Comparison of ENCODE assay signal across 28 cellular contexts in genomic region chr7:40966693-40967092, GRCh38.
"Had no signal": no experiment of that assay in that cellular context is flagged by ENCODE, and none has a peak within 500 bp of the region (broad histone marks: within the 10 kb centered on the region; RNA-seq: fewer than 3 reads in every experiment).

No MANE protein-coding gene starts in this region.

- DNase-seq: activated B cell treated with CpG ODN at 0.5 μM for 24 hours; activated CD4-positive, alpha-beta memory T cell treated with anti-CD3 and anti-CD28 coated beads, Interleukin-2, amount 10 ng/mL, durations not matched to agents 7 days and 5 days; activated CD4-positive, alpha-beta T cell treated with anti-CD3 and anti-CD28 coated beads for 1 hour; activated CD4-positive, alpha-beta T cell treated with anti-CD3 and anti-CD28 coated beads for 48 hours; activated CD8-positive, alpha-beta memory T cell treated with anti-CD3 and anti-CD28 coated beads for 24 hours; activated CD8-positive, alpha-beta memory T cell treated with anti-CD3 and anti-CD28 coated beads, Interleukin-2, amount 10 ng/mL, durations not matched to agents 7 days and 5 days; activated CD8-positive, alpha-beta memory T cell treated with anti-CD3 and anti-CD28 coated beads, Interleukin-2, amount 50 U/mL, for 48 hours; activated effector memory CD4-positive, alpha-beta T cell treated with Interleukin-2 at 50 U/mL for 16 hours; activated naive CD4-positive, alpha-beta T cell treated with anti-CD3 and anti-CD28 coated beads, Interleukin-2, amount 10 ng/mL, durations not matched to agents 7 days and 5 days; activated naive CD8-positive, alpha-beta T cell treated with anti-CD3 and anti-CD28 coated beads, Interleukin-2, amount 50 U/mL, for 24 hours; activated T-cell treated with anti-CD3 and anti-CD28 coated beads, Interleukin-2, amount 50 U/mL, for 48 hours; anterior cingulate cortex; NCI-H1092 treated with DMSO at 0.1 percent for 48 hours; NCI-H1417; NCI-H146; NCI-H187; NCI-H2029 treated with DMSO at 0.1 percent for 48 hours; NCI-H2107; NCI-H2171; NCI-H510A; NCI-H526; NCI-H748 treated with DMSO at 0.1 percent for 48 hours; OCI-M1; SHP77 had no signal

- H3K36me3 ChIP-seq: cardiac muscle cell, SJCRH30 had no signal

- H3K9me3 ChIP-seq: SJCRH30 had no signal

- H3K27ac ChIP-seq: cardiac muscle cell, SJCRH30, SK-N-MC, VCaP had no signal

- H3K4me3 ChIP-seq: cardiac muscle cell, SJCRH30, SK-N-MC had no signal

- H3K4me1 ChIP-seq: SJCRH30 had no signal

- H3K27me3 ChIP-seq: cardiac muscle cell, SJCRH30 had no signal

- ATAC-seq: activated CD8-positive, alpha-beta memory T cell treated with anti-CD3 and anti-CD28 coated beads, Interleukin-2, amount 10 ng/mL, durations not matched to agents 7 days and 5 days; activated naive CD8-positive, alpha-beta T cell treated with anti-CD3 and anti-CD28 coated beads, Interleukin-2, amount 50 U/mL, for 24 hours had no signal
